Comparison of ENCODE assay signal across 7 cellular contexts in the genomic region with DNA sequence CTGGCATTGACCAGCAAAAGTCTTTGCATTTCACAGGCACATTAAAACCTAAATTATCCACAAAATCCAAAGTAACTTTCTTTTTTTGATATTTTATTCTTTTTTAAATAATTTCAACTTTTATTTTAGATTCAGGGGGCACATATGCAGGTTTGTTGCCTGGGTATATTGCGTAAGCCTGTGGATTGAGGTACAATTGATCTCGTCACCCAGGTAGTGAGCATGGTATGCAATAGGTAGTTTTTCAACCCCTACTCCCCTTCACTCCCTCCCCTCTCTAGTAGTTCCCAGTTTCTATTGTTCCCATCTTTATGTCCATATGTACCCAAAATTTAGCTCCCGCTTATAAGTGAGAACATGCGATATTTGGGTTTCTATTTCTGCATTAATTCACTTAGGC.
"Had no signal": no experiment of that assay in that cellular context is flagged by ENCODE, and none has a peak within 500 bp of the region (broad histone marks: within the 10 kb centered on the region; RNA-seq: fewer than 3 reads in every experiment).

No MANE protein-coding gene starts in this region.

- H3K9ac ChIP-seq: KMS-11 had no signal

- FAIRE-seq: HTR-8/SVneo had no signal

- H3K27ac ChIP-seq: HL-60, KMS-11 had no signal

- DNase-seq: Karpas-422, Kasumi-1, KBM-7, KG1 had no signal

- H3K4me2 ChIP-seq: KMS-11 had no signal
